In the genomic region with DNA sequence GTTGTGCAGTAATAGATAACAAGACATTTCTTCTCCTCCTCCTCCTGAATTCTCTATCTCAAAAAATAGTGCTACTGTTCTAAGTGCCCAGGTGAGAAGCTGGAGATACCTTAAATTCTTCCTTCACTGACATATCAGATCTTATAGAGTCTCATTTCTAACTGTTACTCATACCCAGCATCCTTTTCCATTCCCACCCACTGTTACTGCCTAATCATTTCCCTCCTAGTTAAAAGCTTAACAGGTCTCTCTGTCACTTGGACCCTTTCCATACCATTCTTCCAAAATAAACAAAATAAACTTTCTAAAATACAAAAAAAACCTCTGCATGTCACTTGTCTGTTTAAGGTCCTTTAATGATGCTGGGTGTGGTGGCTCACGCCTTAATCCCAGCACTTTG, we compare ENCODE assay signal across 37 cellular contexts.
"Had no signal": no experiment of that assay in that cellular context is flagged by ENCODE, and none has a peak within 500 bp of the region (broad histone marks: within the 10 kb centered on the region; RNA-seq: fewer than 3 reads in every experiment).

No MANE protein-coding gene starts in this region.

- H3K27ac ChIP-seq: adrenal gland, breast epithelium, cardiac muscle cell, colonic mucosa, epithelial cell of prostate, esophagus squamous epithelium, gastroesophageal sphincter, heart right ventricle, WERI-Rb-1 had no signal

- H3K36me3 ChIP-seq: adrenal gland, breast epithelium, cardiac muscle cell, colonic mucosa, esophagus squamous epithelium, gastroesophageal sphincter, heart right ventricle, WERI-Rb-1 had no signal

- H3K4me1 Mint-ChIP-seq: activated B cell treated with CpG ODN at 0.5 μM for 24 hours; activated CD4-positive, alpha-beta memory T cell treated with anti-CD3 and anti-CD28 coated beads, Interleukin-2, amount 10 ng/mL, durations not matched to agents 7 days and 5 days; activated CD4-positive, alpha-beta T cell treated with anti-CD3 and anti-CD28 coated beads, Interleukin-2, amount 10 ng/mL, durations not matched to agents 7 days and 5 days; activated naive CD4-positive, alpha-beta T cell treated with anti-CD3 and anti-CD28 coated beads, Interleukin-2, amount 50 U/mL, for 24 hours; activated naive CD8-positive, alpha-beta T cell treated with anti-CD3 and anti-CD28 coated beads, Interleukin-2, amount 50 U/mL, for 24 hours; T-helper 17 cell had no signal

- DNase-seq: activated B cell treated with CpG ODN at 0.5 μM for 24 hours; activated CD4-positive, alpha-beta memory T cell treated with anti-CD3 and anti-CD28 coated beads, Interleukin-2, amount 10 ng/mL, durations not matched to agents 7 days and 5 days; activated CD4-positive, alpha-beta T cell treated with anti-CD3 and anti-CD28 coated beads, Interleukin-2, amount 10 ng/mL, durations not matched to agents 7 days and 5 days; activated CD4-positive, alpha-beta T cell treated with anti-CD3 and anti-CD28 coated beads, Interleukin-2, amount 50 U/mL, for 4 hours; activated CD8-positive, alpha-beta memory T cell treated with anti-CD3 and anti-CD28 coated beads, Interleukin-2, amount 50 U/mL, for 48 hours; activated effector memory CD4-positive, alpha-beta T cell treated with anti-CD3 and anti-CD28 coated beads, Interleukin-2, amount 50 U/mL, for 16 hours; activated naive CD8-positive, alpha-beta T cell treated with anti-CD3 and anti-CD28 coated beads for 36 hours; activated naive CD8-positive, alpha-beta T cell treated with anti-CD3 and anti-CD28 coated beads, Interleukin-2, amount 50 U/mL, for 24 hours; activated T-cell treated with anti-CD3 and anti-CD28 coated beads for 4 hours; activated T-cell treated with anti-CD3 and anti-CD28 coated beads, Interleukin-2, amount 50 U/mL, for 4 hours; adrenal gland; amygdala; aorta; central memory CD4-positive, alpha-beta T cell; cerebellar nuclear complex; colonic mucosa; effector CD8-positive, alpha-beta T cell; esophagus squamous epithelium; foreskin melanocyte; heart right ventricle; T-helper 1 cell; T-helper 17 cell; T1000; WERI-Rb-1 had no signal

- H3K27ac Mint-ChIP-seq: activated B cell treated with CpG ODN at 0.5 μM for 24 hours; activated CD4-positive, alpha-beta memory T cell treated with anti-CD3 and anti-CD28 coated beads, Interleukin-2, amount 10 ng/mL, durations not matched to agents 7 days and 5 days; activated CD4-positive, alpha-beta T cell treated with anti-CD3 and anti-CD28 coated beads, Interleukin-2, amount 10 ng/mL, durations not matched to agents 7 days and 5 days; activated naive CD4-positive, alpha-beta T cell treated with anti-CD3 and anti-CD28 coated beads for 36 hours; activated naive CD4-positive, alpha-beta T cell treated with anti-CD3 and anti-CD28 coated beads, Interleukin-2, amount 50 U/mL, for 24 hours; activated naive CD8-positive, alpha-beta T cell treated with anti-CD3 and anti-CD28 coated beads for 36 hours; activated naive CD8-positive, alpha-beta T cell treated with anti-CD3 and anti-CD28 coated beads, Interleukin-2, amount 50 U/mL, for 24 hours; activated T-helper 1 cell treated with anti-CD3 and anti-CD28 coated beads, Interleukin-12 subunit alpha, Interleukin-12 subunit beta, Interleukin-2, Interleukin-4 antibody, amounts not matched to agents 30 ng/mL and 10 ng/mL and 1 ng/mL, durations not matched to agents 14 hours and 24 hours and 36 hours; activated T-helper 2 cell treated with anti-CD3 and anti-CD28 coated beads, Interferon-gamma antibody, Interleukin-2, Interleukin-4, amounts not matched to agents 10 μg/mL and 5 μg/mL and 100 μg/mL, durations not matched to agents 14 hours and 24 hours and 36 hours; brain; T-helper 17 cell; T-helper 2 cell treated with Interferon-gamma antibody and Interleukin-4, amounts not matched to agents 5 μg/mL and 100 μg/mL, for 36 hours had no signal

- H3K9me3 Mint-ChIP-seq: activated B cell treated with CpG ODN at 0.5 μM for 24 hours; activated CD4-positive, alpha-beta memory T cell treated with anti-CD3 and anti-CD28 coated beads, Interleukin-2, amount 10 ng/mL, durations not matched to agents 7 days and 5 days; activated CD4-positive, alpha-beta T cell treated with anti-CD3 and anti-CD28 coated beads, Interleukin-2, amount 10 ng/mL, durations not matched to agents 7 days and 5 days; activated naive CD4-positive, alpha-beta T cell treated with anti-CD3 and anti-CD28 coated beads, Interleukin-2, amount 50 U/mL, for 24 hours; activated naive CD8-positive, alpha-beta T cell treated with anti-CD3 and anti-CD28 coated beads, Interleukin-2, amount 50 U/mL, for 24 hours; activated T-helper 1 cell treated with anti-CD3 and anti-CD28 coated beads, Interleukin-12 subunit alpha, Interleukin-12 subunit beta, Interleukin-2, Interleukin-4 antibody, amounts not matched to agents 30 ng/mL and 10 ng/mL and 1 ng/mL, durations not matched to agents 14 hours and 24 hours and 36 hours; activated T-helper 2 cell treated with anti-CD3 and anti-CD28 coated beads, Interferon-gamma antibody, Interleukin-2, Interleukin-4, amounts not matched to agents 10 μg/mL and 5 μg/mL and 100 μg/mL, durations not matched to agents 14 hours and 24 hours and 36 hours; T-helper 2 cell treated with Interferon-gamma antibody and Interleukin-4, amounts not matched to agents 5 μg/mL and 100 μg/mL, for 36 hours had no signal

- FAIRE-seq: endometrium, endothelial cell of umbilical vein had no signal

- H3K4me3 Mint-ChIP-seq: activated B cell treated with CpG ODN at 0.5 μM for 24 hours; activated CD4-positive, alpha-beta memory T cell treated with anti-CD3 and anti-CD28 coated beads, Interleukin-2, amount 10 ng/mL, durations not matched to agents 7 days and 5 days; activated CD4-positive, alpha-beta T cell treated with anti-CD3 and anti-CD28 coated beads, Interleukin-2, amount 10 ng/mL, durations not matched to agents 7 days and 5 days; activated naive CD4-positive, alpha-beta T cell treated with anti-CD3 and anti-CD28 coated beads for 36 hours; activated naive CD4-positive, alpha-beta T cell treated with anti-CD3 and anti-CD28 coated beads, Interleukin-2, amount 50 U/mL, for 24 hours; activated naive CD8-positive, alpha-beta T cell treated with anti-CD3 and anti-CD28 coated beads for 36 hours; activated naive CD8-positive, alpha-beta T cell treated with anti-CD3 and anti-CD28 coated beads, Interleukin-2, amount 50 U/mL, for 24 hours; activated T-cell treated with anti-CD3 and anti-CD28 coated beads, Interleukin-2, amount 50 U/mL, for 4 hours; activated T-helper 1 cell treated with anti-CD3 and anti-CD28 coated beads, Interleukin-12 subunit alpha, Interleukin-12 subunit beta, Interleukin-2, Interleukin-4 antibody, amounts not matched to agents 30 ng/mL and 10 ng/mL and 1 ng/mL, durations not matched to agents 14 hours and 24 hours and 36 hours; brain; T-helper 17 cell; T-helper 2 cell treated with Interferon-gamma antibody and Interleukin-4, amounts not matched to agents 5 μg/mL and 100 μg/mL, for 36 hours had no signal

- H3K4me3 ChIP-seq: adrenal gland, breast epithelium, cardiac muscle cell, colonic mucosa, esophagus squamous epithelium, gastroesophageal sphincter, heart right ventricle had no signal

- H3K27me3 ChIP-seq: adrenal gland, breast epithelium, cardiac muscle cell, colonic mucosa, esophagus squamous epithelium, gastroesophageal sphincter, heart right ventricle had no signal

- H3K36me3 Mint-ChIP-seq: activated naive CD4-positive, alpha-beta T cell treated with anti-CD3 and anti-CD28 coated beads, Interleukin-2, amount 50 U/mL, for 24 hours; activated naive CD8-positive, alpha-beta T cell treated with anti-CD3 and anti-CD28 coated beads for 36 hours; brain had no signal

- ATAC-seq: activated CD4-positive, CD25-positive, alpha-beta regulatory T cell treated with anti-CD3 and anti-CD28 coated beads, Interleukin-2, amount 50 U/mL, for 24 hours; activated naive CD8-positive, alpha-beta T cell treated with anti-CD3 and anti-CD28 coated beads, Interleukin-2, amount 50 U/mL, for 24 hours; activated T-cell treated with anti-CD3 and anti-CD28 coated beads, Interleukin-2, amount 50 U/mL, for 4 hours; gastroesophageal sphincter; heart right ventricle; T-helper 17 cell had no signal

- H3K27me3 Mint-ChIP-seq: activated B cell treated with CpG ODN at 0.5 μM for 24 hours; activated CD4-positive, alpha-beta memory T cell treated with anti-CD3 and anti-CD28 coated beads, Interleukin-2, amount 10 ng/mL, durations not matched to agents 7 days and 5 days; activated CD4-positive, alpha-beta T cell treated with anti-CD3 and anti-CD28 coated beads, Interleukin-2, amount 10 ng/mL, durations not matched to agents 7 days and 5 days; activated naive CD4-positive, alpha-beta T cell treated with anti-CD3 and anti-CD28 coated beads, Interleukin-2, amount 50 U/mL, for 24 hours; activated naive CD8-positive, alpha-beta T cell treated with anti-CD3 and anti-CD28 coated beads for 36 hours; activated naive CD8-positive, alpha-beta T cell treated with anti-CD3 and anti-CD28 coated beads, Interleukin-2, amount 50 U/mL, for 24 hours; T-helper 17 cell had no signal

- H3K4me1 ChIP-seq: breast epithelium, colonic mucosa had no signal

- H3K9me3 ChIP-seq: adrenal gland, breast epithelium, colonic mucosa, esophagus squamous epithelium, gastroesophageal sphincter had no signal
